Comparison of ENCODE assay signal across 10 cellular contexts in genomic region chr11:34890089-34890488, GRCh38. TPM values are rescaled to one million over a fixed set of nuclear protein-coding genes. Genes with fewer than 3 reads are reported as not detected.
DNase-seq lines count a peak whose midpoint lies in the region; ATAC-seq, FAIRE-seq and TF ChIP-seq lines count a peak whose summit lies in the region.
"Had no signal": no experiment of that assay in that cellular context is flagged by ENCODE, and none has a peak within 500 bp of the region (broad histone marks: within the 10 kb centered on the region; RNA-seq: fewer than 3 reads in every experiment).

No MANE protein-coding gene starts in this region.

- peak; percentile 14 for DNase-seq in NCI-H2196 (lab: John Stamatoyannopoulos, UW; ENCODE audit: unreplicated experiment)
- no peak for DNase-seq in NCI-H2196 treated with DMSO at 0.1 percent for 48 hours (lab: John Stamatoyannopoulos, UW; ENCODE audit: unreplicated experiment)
- no peak for DNase-seq in RCC 7860 (ENCODE audit: low spot score)
- DNase-seq in fibroblast of peridontal ligament (ENCODE audit: extremely low read depth) = peak; percentile 15
- DNase-seq in stomach = no peak
- no peak for DNase-seq in activated CD4-positive, alpha-beta T cell treated with anti-CD3 and anti-CD28 coated beads, Interleukin-2, amount 50 U/mL, for 48 hours
- DNase-seq: activated B cell treated with CpG ODN at 0.5 μM for 24 hours, occipital lobe had no signal

- H3K4me3 ChIP-seq in stomach = no peak overlapping the region

- peaks cover 0 to 17% (median 7%) of the 10 kb centered on the region in 4 donors for H3K4me1 ChIP-seq in stomach

- no peaks in the 10 kb centered on the region for H3K27me3 ChIP-seq in stomach

- H3K27ac ChIP-seq in stomach = no peak overlapping the region

- no peak for ATAC-seq in GM21367 (IDR thresholded peaks at IDR 0.05; ENCODE audit: unreplicated experiment)
- no peak for ATAC-seq in HG03108 (IDR thresholded peaks at IDR 0.05; ENCODE audit: unreplicated experiment)

- peaks cover 0 to 32% (median 13%) of the 10 kb centered on the region in 4 donors for H3K36me3 ChIP-seq in stomach

- intact Hi-C loops in stomach (cut with DNase I; ENCODE audit: low total_unique reads) = loop anchor here (10.0 kb wide), 1 partner anchor 305 kb away; no protein-coding TSS in a partner anchor

- TF ChIP-seq CTCF in stomach (IDR thresholded peaks at IDR 0.05) = peak in 4 of 7 experiments; percentile 22 to 42 (median 27)

- no peak for TF ChIP-seq EP300 in stomach (IDR thresholded peaks at IDR 0.05)

- WGBS in stomach, 5 donors = 18 to 48% (median 28%) methylated on average over 2 of the region's 2 CpGs

- no peaks in the 10 kb centered on the region for H3K9me3 ChIP-seq in stomach

- FAIRE-seq in RCC 7860 (lab: Jason Lieb, UNC) = peak; percentile 39

- TF ChIP-seq POLR2A in stomach (IDR thresholded peaks at IDR 0.05) = no peak

RNA-seq across cellular contexts. Expression of gene APIP, which starts 26.1 kb away (rescaled TPM):
- total RNA-seq in stomach = 10 to 100 TPM in 4 of 5 donors, 1 to 10 TPM in 1; 7.6 to 41.7 (median 26.8) TPM
- 10 to 100 TPM; 22.3 to 42.9 (median 40.0) TPM for polyA plus RNA-seq in stomach

RNA-seq across cellular contexts. Expression of gene PDHX, which starts 26.3 kb away (rescaled TPM):
- 10 to 100 TPM in 4 of 5 donors, 1 to 10 TPM in 1; 4.1 to 45.9 (median 28.4) TPM for total RNA-seq in stomach
- polyA plus RNA-seq in stomach = 10 to 100 TPM; 18.8 to 25.2 (median 21.4) TPM

Comparison
In these comparisons a context has a peak if more than half of its experiments do, and no peak if none do; other contexts are left out.
1. DNase-seq: peak in NCI-H2196 (single experiment) and fibroblast of peridontal ligament (single experiment); none in NCI-H2196 treated with DMSO at 0.1 percent for 48 hours (single experiment), RCC 7860 (single experiment), stomach (single experiment) and activated CD4-positive, alpha-beta T cell treated with anti-CD3 and anti-CD28 coated beads, Interleukin-2, amount 50 U/mL, for 48 hours (0 of 2).